ENCODE assay signal across 8 cellular contexts in the genomic region with DNA sequence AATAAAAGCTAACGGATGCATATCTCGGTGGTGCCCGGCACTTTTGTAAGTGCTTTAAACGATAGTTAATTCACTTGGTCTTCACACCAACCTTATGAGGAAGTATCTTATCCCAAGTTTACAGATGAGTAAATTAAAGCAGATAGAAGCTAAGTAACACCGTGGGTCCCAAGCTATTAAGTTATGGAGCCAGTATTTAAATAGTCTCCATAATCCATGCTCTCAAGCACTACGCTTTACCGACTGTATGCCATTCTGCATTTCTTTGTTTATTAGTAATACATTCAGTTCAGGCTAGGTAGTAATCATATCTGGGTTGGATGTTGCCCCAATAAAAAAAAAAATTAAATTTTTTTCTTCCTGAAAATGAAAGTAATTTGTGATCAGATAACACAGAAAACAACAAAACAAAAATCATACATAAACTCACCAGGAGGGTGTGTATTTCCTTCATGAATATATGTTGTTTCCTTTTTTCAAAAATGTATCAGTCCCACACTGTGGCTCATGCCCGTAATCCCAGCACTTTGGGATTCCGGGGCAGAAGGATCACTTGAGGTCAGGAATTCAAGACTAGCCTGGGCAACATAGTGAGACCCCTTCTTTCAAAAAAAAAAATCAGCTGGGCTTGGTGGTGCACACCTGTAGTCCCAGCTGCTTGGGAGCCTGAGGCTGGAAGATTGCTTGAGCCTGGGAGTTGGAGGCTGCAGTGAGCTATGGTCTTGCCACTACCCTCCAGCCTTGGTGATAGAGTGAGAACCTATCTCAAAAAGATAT. TPM values are rescaled to one million over a fixed set of nuclear protein-coding genes. Genes with fewer than 3 reads are reported as not detected.
A peak's percentile ranks its signal among the peaks of the same experiment; 100 is the strongest.
DNase-seq lines count a peak whose midpoint lies in the region; ATAC-seq, FAIRE-seq and TF ChIP-seq lines count a peak whose summit lies in the region.

No MANE protein-coding gene starts in this region.

- H3K27ac ChIP-seq in Peyer's patch (peak overlapping the region; percentile 88 to 95 (median 93)), prostate gland (peak overlapping the region; percentile 90 to 97)

- H3K9me3 ChIP-seq in Peyer's patch (no peaks in the 10 kb centered on the region), prostate gland (no peaks in the 10 kb centered on the region)

- H3K4me1 ChIP-seq in Peyer's patch, result peaks cover 0 to 19% (median 0%) of the 10 kb centered on the region in 4 donors
- peaks cover 4% of the 10 kb centered on the region for H3K4me1 ChIP-seq in prostate gland (replicated peaks)

- H3K4me3 ChIP-seq in Peyer's patch, result peak overlapping the region; percentile 73 to 89 (median 76)
- H3K4me3 ChIP-seq in prostate gland, result peak overlapping the region; percentile 65 to 70

- H3K27me3 ChIP-seq in Peyer's patch (no peaks in the 10 kb centered on the region), prostate gland (replicated peaks; ENCODE audit: insufficient read depth) (no peaks in the 10 kb centered on the region)

- TF ChIP-seq CTCF in Peyer's patch (IDR thresholded peaks at IDR 0.05) (peak in 5 of 6 experiments; percentile 5 to 41 (median 18)), prostate gland (IDR thresholded peaks at IDR 0.05) (no peak)

- WGBS in prostate gland, result 20% methylated on average over 9 of the region's 9 CpGs

- intact Hi-C loops in prostate gland (cut with DNase I) (loop anchor here (5.0 to 10.0 kb wide), 2 partner anchors 44 to 84 kb away; no protein-coding TSS in a partner anchor), left colon (cut with DNase I, micrococcal nuclease) (loop anchor here in 1 of 2 donors (5.0 kb wide), 1 partner anchor 86 kb away; no protein-coding TSS in a partner anchor)

- TF ChIP-seq POLR2A in GM12891 (IDR thresholded peaks at IDR 0.05; ENCODE audit: low read depth, low read length) (no peak), Peyer's patch (IDR thresholded peaks at IDR 0.05) (no peak), erythroblast (IDR thresholded peaks at IDR 0.05; ENCODE audit: low read length) (no peak), prostate gland (IDR thresholded peaks at IDR 0.05) (no peak), GM18505 (IDR thresholded peaks at IDR 0.05; ENCODE audit: borderline replicate concordance, extremely low read depth, insufficient read depth, insufficient read length) (no peak)

- FAIRE-seq in GM12891 (lab: Jason Lieb, UNC), result peak; percentile 72

- H3K36me3 ChIP-seq in Peyer's patch, result peaks cover 0 to 1% (median 0%) of the 10 kb centered on the region in 3 donors
- H3K36me3 ChIP-seq in prostate gland, result no peaks in the 10 kb centered on the region

- ATAC-seq in GM21619 (IDR thresholded peaks at IDR 0.05; ENCODE audit: unreplicated experiment) (no peak), GM18505 (IDR thresholded peaks at IDR 0.05; ENCODE audit: unreplicated experiment) (no peak), left colon (no peak)

- no peak for DNase-seq in GM12891 (ENCODE audit: insufficient read length, low spot score)
- no peak for DNase-seq in Peyer's patch
- DNase-seq in erythroblast (lab: John Stamatoyannopoulos, UW), result peak; percentile 31 to 37
- no peak for DNase-seq in prostate gland (ENCODE audit: low spot score)
- DNase-seq in left colon, result no peak
- no peak for DNase-seq in GOT3 (lab: John Stamatoyannopoulos, UW)

TF ChIP-seq in GM12891, 5 proteins besides CTCF, POLR2A, EP300 and RAD21:
- TF ChIP-seq POLR2AphosphoS5 (IDR thresholded peaks at IDR 0.05; ENCODE audit: low read depth, low read length) (no peak), TAF1 (IDR thresholded peaks at IDR 0.05; ENCODE audit: low read depth, low read length) (no peak), POU2F2 (IDR thresholded peaks at IDR 0.05; ENCODE audit: low read depth, low read length) (no peak), SPI1 (IDR thresholded peaks at IDR 0.05; ENCODE audit: low read depth, low read length) (no peak), PAX5 (IDR thresholded peaks at IDR 0.05; ENCODE audit: insufficient read depth, low read length, severe bottlenecking) (no peak)

RNA-seq across cellular contexts. Expression of gene M6PR, which starts 1.4 kb away (rescaled TPM):
- polyA plus RNA-seq in GM12891 (2012; ENCODE audit: low read depth, missing spikeins), result 103 TPM
- total RNA-seq in Peyer's patch (10 to 100 TPM; 52.0 to 73.7 (median 59.1) TPM), prostate gland (100 to 1,000 TPM; 128 to 141 TPM), left colon (10 to 100 TPM; 90.3 to 96.1 TPM)

RNA-seq across cellular contexts. Expression of gene PHC1, which starts 36.6 kb away (rescaled TPM):
- 8.7 TPM for polyA plus RNA-seq in GM12891 (2012; ENCODE audit: low read depth, missing spikeins)
- total RNA-seq in Peyer's patch (10 to 100 TPM; 11.2 to 52.8 (median 31.0) TPM), prostate gland (100 to 1,000 TPM in 1 of 2 donors, 10 to 100 TPM in 1; 38.2 to 104 TPM), left colon (1 to 10 TPM; 5.2 to 8.5 TPM)

RNA-seq across cellular contexts. Expression of gene KLRG1, which starts 38.5 kb away (rescaled TPM):
- polyA plus RNA-seq in GM12891 (2012; ENCODE audit: low read depth, missing spikeins), result 1.5 TPM
- total RNA-seq in Peyer's patch (10 to 100 TPM in 1 of 4 donors, 1 to 10 TPM in 2, not detected in 1; 1.0 to 29.7 (median 1.6) TPM), prostate gland (1 to 10 TPM in 1 of 2 donors, under 1 TPM in 1; 0.36 to 4.5 TPM), left colon (1 to 10 TPM in 1 of 2 donors, under 1 TPM in 1; 0.40 to 1.5 TPM)

Comparison
In these comparisons a context has a peak if more than half of its experiments do, and no peak if none do; other contexts are left out.
1. DNase-seq: peak in erythroblast (2 of 2); none in GM12891 (single experiment), Peyer's patch (0 of 3), prostate gland (single experiment), left colon (0 of 2) and GOT3 (single experiment).
2. CTCF ChIP-seq: peak in Peyer's patch (5 of 6); none in prostate gland (0 of 4).